ENCODE assay signal across 24 cellular contexts in the genomic region with DNA sequence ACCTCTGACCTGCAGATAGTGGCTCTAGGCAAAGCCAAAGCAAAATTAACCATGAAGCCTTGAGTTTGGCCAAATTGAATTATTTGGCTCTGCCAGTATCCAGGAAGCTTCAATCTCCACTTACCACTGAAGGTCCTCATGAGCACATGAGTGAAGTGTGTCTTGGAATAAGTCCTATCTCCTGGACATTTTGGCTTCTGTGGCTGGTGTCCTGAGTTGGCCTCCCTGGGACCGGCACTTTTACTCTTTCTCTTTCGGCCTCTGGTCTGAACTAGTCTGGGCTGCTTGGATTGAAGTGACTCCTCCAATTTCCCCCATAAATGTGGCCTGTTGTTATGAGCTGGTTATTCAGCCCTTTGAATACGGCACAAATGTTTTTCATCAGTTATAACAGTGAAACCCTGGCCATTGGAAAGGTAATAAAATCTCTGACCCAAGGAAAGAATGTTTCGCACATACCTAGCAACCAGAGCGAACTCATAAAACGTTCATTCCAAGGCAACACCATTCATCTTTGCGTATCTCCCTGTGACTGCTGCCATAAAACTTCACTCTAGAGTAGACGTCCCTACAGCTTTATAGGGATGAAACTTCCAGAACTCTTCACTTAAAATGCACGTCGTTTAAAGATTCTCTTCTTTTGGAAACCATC.
A peak's percentile ranks its signal among the peaks of the same experiment; 100 is the strongest.
DNase-seq lines count a peak whose midpoint lies in the region; ATAC-seq and TF ChIP-seq lines count a peak whose summit lies in the region.
"Had no signal": no experiment of that assay in that cellular context is flagged by ENCODE, and none has a peak within 500 bp of the region (broad histone marks: within the 10 kb centered on the region; RNA-seq: fewer than 3 reads in every experiment).

No MANE protein-coding gene starts in this region.

- H2BK120ac ChIP-seq in mesendoderm (ENCODE audit: low read depth, low read length) = no peak overlapping the region

- no CpG with 5 or more reads among the region's 10 CpGs for WGBS in mesendoderm (ENCODE audit: extremely low coverage, insufficient coverage, low lambda C conversion rate)

- H3K36me3 Mint-ChIP-seq in nephron progenitor cell (ENCODE audit: low read depth) = no peaks in the 10 kb centered on the region
- H3K36me3 Mint-ChIP-seq in activated T-cell treated with anti-CD3 and anti-CD28 coated beads, Interleukin-2, amount 50 U/mL, for 4 hours (ENCODE audit: insufficient read depth) = no peaks in the 10 kb centered on the region

- H3K27me3 Mint-ChIP-seq in nephron progenitor cell (ENCODE audit: low read depth, poor library complexity) = no peaks in the 10 kb centered on the region
- no peaks in the 10 kb centered on the region for H3K27me3 Mint-ChIP-seq in activated T-cell treated with anti-CD3 and anti-CD28 coated beads, Interleukin-2, amount 50 U/mL, for 4 hours (ENCODE audit: low read depth)
- H3K27me3 Mint-ChIP-seq: stimulated activated naive CD8-positive, alpha-beta T cell treated with anti-CD3 and anti-CD28 coated beads, Interleukin-15, Interleukin-2, amounts not matched to agents 100 ng/mL and 50 ng/mL, for 24 hours had no signal

- no peaks in the 10 kb centered on the region for H3K4me1 ChIP-seq in mesendoderm (ENCODE audit: control insufficient read depth, low read depth, low read length)
- H3K4me1 ChIP-seq: ascending aorta had no signal

- H3K9ac ChIP-seq in mesendoderm (ENCODE audit: low read length) = no peak overlapping the region
- H3K9ac ChIP-seq: BLaER1 had no signal

- H2AK5ac ChIP-seq in mesendoderm (ENCODE audit: low read length) = no peak overlapping the region

- H3K27ac ChIP-seq in mesendoderm (ENCODE audit: low read depth, low read length) = no peak overlapping the region
- H3K27ac ChIP-seq: ascending aorta, BLaER1, esophagus squamous epithelium, skin epidermis had no signal

- H3K4me3 ChIP-seq in AG09309 (ENCODE audit: control insufficient read depth, low read depth, low read length) = no peak overlapping the region
- H3K4me3 ChIP-seq in HFF-Myc (replicated peaks; ENCODE audit: low read depth, low read length) = no peak overlapping the region
- H3K4me3 ChIP-seq in mesendoderm (ENCODE audit: low read length) = no peak overlapping the region
- H3K4me3 ChIP-seq: ascending aorta, BLaER1, esophagus squamous epithelium, lung, skin epidermis had no signal

- H2BK5ac ChIP-seq in mesendoderm (ENCODE audit: low read length) = no peak overlapping the region

- no peaks in the 10 kb centered on the region for H3K36me3 ChIP-seq in mesendoderm (ENCODE audit: control insufficient read depth, insufficient read depth, low read length)
- H3K36me3 ChIP-seq: ascending aorta, BLaER1, esophagus squamous epithelium had no signal

- no peak overlapping the region for H3K4me2 ChIP-seq in mesendoderm (ENCODE audit: low read length)
- H3K4me2 ChIP-seq: BLaER1 had no signal

- H3K4me3 Mint-ChIP-seq in nephron progenitor cell = no peak overlapping the region
- H3K4me3 Mint-ChIP-seq in activated T-cell treated with anti-CD3 and anti-CD28 coated beads, Interleukin-2, amount 50 U/mL, for 4 hours = no peak overlapping the region
- H3K4me3 Mint-ChIP-seq: activated T-helper 1 cell treated with anti-CD3 and anti-CD28 coated beads, Interleukin-12 subunit alpha, Interleukin-12 subunit beta, Interleukin-2, Interleukin-4 antibody, amounts not matched to agents 30 ng/mL and 10 ng/mL and 1 ng/mL, durations not matched to agents 14 hours and 24 hours and 36 hours; stimulated activated naive CD8-positive, alpha-beta T cell treated with anti-CD3 and anti-CD28 coated beads, Interleukin-15, Interleukin-2, amounts not matched to agents 100 ng/mL and 50 ng/mL, for 24 hours had no signal

- intact Hi-C loops in left ventricle myocardium superior (cut with micrococcal nuclease) = no loop called here

- DNase-seq in AG09309 (ENCODE audit: low read depth) = peak; percentile 73
- DNase-seq in HFF-Myc (ENCODE audit: extremely low read depth, low read depth) = peak; percentile 29
- DNase-seq in left ventricle myocardium superior = no peak
- no peak for DNase-seq in nephron progenitor cell
- DNase-seq in SHP77 treated with DMSO at 0.1 percent for 48 hours (lab: John Stamatoyannopoulos, UW) = no peak
- DNase-seq in activated T-cell treated with anti-CD3 and anti-CD28 coated beads, Interleukin-2, amount 50 U/mL, for 4 hours = no peak
- DNase-seq in mesendoderm = no peak
- DNase-seq: ACHN; activated CD4-positive, CD25-positive, alpha-beta regulatory T cell; activated naive CD4-positive, alpha-beta T cell treated with anti-CD3 and anti-CD28 coated beads, Interleukin-2, amount 50 U/mL, for 16 hours; caudate nucleus; cortex of kidney; esophagus squamous epithelium; hypothalamus; NCI-H1048; NCI-H1694; NCI-H510A treated with DMSO at 0.1 percent for 48 hours; T-helper 1 cell had no signal

- H3K4me1 Mint-ChIP-seq in nephron progenitor cell = peaks cover 44% of the 10 kb centered on the region
- peaks cover 8% of the 10 kb centered on the region for H3K4me1 Mint-ChIP-seq in activated T-cell treated with anti-CD3 and anti-CD28 coated beads, Interleukin-2, amount 50 U/mL, for 4 hours (ENCODE audit: low read depth)

- H3K79me1 ChIP-seq in mesendoderm (ENCODE audit: low read length) = no peaks in the 10 kb centered on the region

- H3K18ac ChIP-seq in mesendoderm (ENCODE audit: low read length) = no peak overlapping the region

- H3K4ac ChIP-seq in mesendoderm (ENCODE audit: low read depth, low read length) = no peak overlapping the region

- no peak overlapping the region for H4K5ac ChIP-seq in mesendoderm (ENCODE audit: low read length)

- no peak for TF ChIP-seq CTCF in AG09309 (IDR thresholded peaks at IDR 0.05; ENCODE audit: control insufficient read depth, insufficient read depth, low read depth, low read length, missing control alignments)
- no peak for TF ChIP-seq CTCF in HFF-Myc (IDR thresholded peaks at IDR 0.05; ENCODE audit: low read depth, low read length, missing control alignments)
- no peak for TF ChIP-seq CTCF in nephron progenitor cell (IDR thresholded peaks at IDR 0.05)

- no peak overlapping the region for H2BK15ac ChIP-seq in mesendoderm (replicated peaks; ENCODE audit: low read depth)

- no peaks in the 10 kb centered on the region for H3K79me2 ChIP-seq in mesendoderm (ENCODE audit: control insufficient read depth, insufficient read depth, low read length)

- no peak overlapping the region for H4K8ac ChIP-seq in mesendoderm (ENCODE audit: low read depth, low read length)

- H3K23ac ChIP-seq in mesendoderm (ENCODE audit: low read length) = no peak overlapping the region

- H3K27me3 ChIP-seq in mesendoderm (ENCODE audit: insufficient read depth, low read length, poor library complexity) = no peaks in the 10 kb centered on the region
- H3K27me3 ChIP-seq: ascending aorta, BLaER1, esophagus squamous epithelium had no signal

- no peak overlapping the region for H3K56ac ChIP-seq in mesendoderm (ENCODE audit: low read length)

- peak; percentile 98 for ATAC-seq in left ventricle myocardium superior
- no peak for ATAC-seq in activated T-cell treated with anti-CD3 and anti-CD28 coated beads, Interleukin-2, amount 50 U/mL, for 4 hours

- H3K9me3 Mint-ChIP-seq in nephron progenitor cell = peaks cover 18% of the 10 kb centered on the region
- H3K9me3 Mint-ChIP-seq in activated T-cell treated with anti-CD3 and anti-CD28 coated beads, Interleukin-2, amount 50 U/mL, for 4 hours = no peaks in the 10 kb centered on the region
- H3K9me3 Mint-ChIP-seq: activated T-helper 1 cell treated with anti-CD3 and anti-CD28 coated beads, Interleukin-12 subunit alpha, Interleukin-12 subunit beta, Interleukin-2, Interleukin-4 antibody, amounts not matched to agents 30 ng/mL and 10 ng/mL and 1 ng/mL, durations not matched to agents 14 hours and 24 hours and 36 hours; stimulated activated naive CD8-positive, alpha-beta T cell treated with anti-CD3 and anti-CD28 coated beads, Interleukin-15, Interleukin-2, amounts not matched to agents 100 ng/mL and 50 ng/mL, for 24 hours had no signal

- H3K27ac Mint-ChIP-seq in nephron progenitor cell = peak overlapping the region; percentile 92
- H3K27ac Mint-ChIP-seq: activated T-helper 1 cell treated with anti-CD3 and anti-CD28 coated beads, Interleukin-12 subunit alpha, Interleukin-12 subunit beta, Interleukin-2, Interleukin-4 antibody, amounts not matched to agents 30 ng/mL and 10 ng/mL and 1 ng/mL, durations not matched to agents 14 hours and 24 hours and 36 hours; stimulated activated naive CD8-positive, alpha-beta T cell treated with anti-CD3 and anti-CD28 coated beads, Interleukin-15, Interleukin-2, amounts not matched to agents 100 ng/mL and 50 ng/mL, for 24 hours had no signal

Comparison
In these comparisons a context has a peak if more than half of its experiments do, and no peak if none do; other contexts are left out.
1. DNase-seq: peak in AG09309 (single experiment) and HFF-Myc (single experiment); none in left ventricle myocardium superior (single experiment), nephron progenitor cell (single experiment), SHP77 treated with DMSO at 0.1 percent for 48 hours (single experiment), activated T-cell treated with anti-CD3 and anti-CD28 coated beads, Interleukin-2, amount 50 U/mL, for 4 hours (single experiment) and mesendoderm (single experiment).